Comparison of ENCODE assay signal across 8 cellular contexts in the genomic region with DNA sequence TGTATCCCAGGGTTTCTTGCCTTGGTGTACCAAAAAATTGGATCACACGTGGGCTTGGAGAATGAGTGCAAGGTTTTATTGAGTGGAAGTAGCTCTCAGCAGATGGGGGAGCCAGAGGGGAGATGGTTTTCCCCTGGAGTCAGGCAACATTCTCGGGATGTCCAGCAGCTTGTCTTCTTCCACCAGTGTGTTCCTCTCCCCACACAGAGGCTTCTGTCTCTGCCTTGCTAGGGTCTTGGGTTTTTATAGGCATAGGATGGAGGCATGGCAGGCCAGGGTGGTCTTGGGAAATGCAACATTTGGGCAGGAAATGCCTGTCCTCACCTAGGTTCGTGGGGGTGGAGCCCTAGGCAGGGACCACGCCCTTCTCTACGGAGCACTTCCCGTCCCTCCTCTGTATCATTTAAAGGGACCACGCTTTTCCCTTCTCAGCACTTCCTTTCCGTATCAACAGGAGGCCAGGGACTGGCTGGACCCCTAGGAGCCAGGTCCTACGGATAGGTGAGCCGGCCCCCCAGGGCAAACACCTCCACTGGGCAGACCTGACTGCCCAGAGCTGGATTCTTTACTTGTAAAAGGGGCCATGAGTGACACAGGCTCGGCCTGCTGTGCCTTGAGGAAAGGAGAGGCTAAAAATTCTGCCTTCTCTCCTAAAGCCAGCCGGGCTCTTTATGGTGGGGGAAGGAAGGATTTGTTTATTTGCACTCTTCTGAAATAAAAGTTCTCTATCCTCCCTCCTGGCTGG. TPM values are rescaled to one million over a fixed set of nuclear protein-coding genes. Genes with fewer than 3 reads are reported as not detected.
DNase-seq lines count a peak whose midpoint lies in the region; ATAC-seq and TF ChIP-seq lines count a peak whose summit lies in the region.

No MANE protein-coding gene starts in this region.

- POLR2A ChIA-PET in BJ (lab: Charles Lee): no interaction called here

- H3K4me1 ChIP-seq in mucosa of stomach (ENCODE audit: control insufficient read depth, insufficient read depth, low read length): peaks cover 69% of the 10 kb centered on the region

- H3K9me3 ChIP-seq in mucosa of stomach (ENCODE audit: control insufficient read depth, low read length): no peaks in the 10 kb centered on the region

- ATAC-seq in GM19468 (IDR thresholded peaks at IDR 0.05; ENCODE audit: extremely low read depth, unreplicated experiment): peak; percentile 20
- peak; percentile 72 for ATAC-seq in stimulated activated memory B cell treated with anti-CD40 and anti-IgM and Interleukin-4, amounts not matched to agents 10 μg/mL and 1 μg/mL and 100 μg/mL, for 72 hours

- H3K4me3 Mint-ChIP-seq in endothelial cell (ENCODE audit: unreplicated experiment): peak overlapping the region; percentile 51
- peak overlapping the region; percentile 91 for H3K4me3 Mint-ChIP-seq in stimulated activated memory B cell treated with anti-CD40 and anti-IgM and Interleukin-4, amounts not matched to agents 10 μg/mL and 1 μg/mL and 100 μg/mL, for 72 hours

- H3K36me3 ChIP-seq in BJ (ENCODE audit: control insufficient read depth, insufficient read depth, low read length) (no peaks in the 10 kb centered on the region; the same call in 1 of the 2 replicates), mucosa of stomach (ENCODE audit: control insufficient read depth, insufficient read depth, low read length) (no peaks in the 10 kb centered on the region)

- H3K27ac Mint-ChIP-seq in endothelial cell (ENCODE audit: unreplicated experiment): peak overlapping the region; percentile 57
- peak overlapping the region; percentile 89 for H3K27ac Mint-ChIP-seq in stimulated activated memory B cell treated with anti-CD40 and anti-IgM and Interleukin-4, amounts not matched to agents 10 μg/mL and 1 μg/mL and 100 μg/mL, for 72 hours

- peaks cover 10% of the 10 kb centered on the region for H3K27me3 Mint-ChIP-seq in endothelial cell (ENCODE audit: unreplicated experiment)
- H3K27me3 Mint-ChIP-seq in stimulated activated memory B cell treated with anti-CD40 and anti-IgM and Interleukin-4, amounts not matched to agents 10 μg/mL and 1 μg/mL and 100 μg/mL, for 72 hours: no peaks in the 10 kb centered on the region

- DNase-seq in BJ (ENCODE audit: low read depth) (peak; percentile 18), NAMALWA (ENCODE audit: low spot score) (peak; percentile 76), endothelial cell (ENCODE audit: low spot score) (no peak), ecto neural progenitor cell (ENCODE audit: low spot score) (no peak)
- peak; percentile 49 to 58 for DNase-seq in activated CD4-positive, alpha-beta T cell treated with anti-CD3 and anti-CD28 coated beads, Interleukin-2, amount 50 U/mL, for 4 hours

- H3K9ac ChIP-seq in mucosa of stomach (ENCODE audit: low read length): peak overlapping the region; percentile 88

- CTCF ChIA-PET in BJ (lab: Yijun Ruan, JAX): interaction anchor here (1.1 kb wide), 1 partner anchor 49 kb away, joined by 3 read pairs; no protein-coding TSS in a partner anchor

- H3K4me3 ChIP-seq in BJ (ENCODE audit: low read depth, low read length) (peak overlapping the region; percentile 55), mucosa of stomach (ENCODE audit: low read length) (peak overlapping the region; percentile 96)

- TF ChIP-seq CTCF in BJ (IDR thresholded peaks at IDR 0.05; ENCODE audit: insufficient read depth, low read depth, low read length) (peak; percentile 15; the same call in 1 of the 2 replicates), endothelial cell (IDR thresholded peaks at IDR 0.05; ENCODE audit: unreplicated experiment) (no peak)

- peaks cover 15% of the 10 kb centered on the region for H3K4me1 Mint-ChIP-seq in endothelial cell (ENCODE audit: unreplicated experiment)
- H3K4me1 Mint-ChIP-seq in stimulated activated memory B cell treated with anti-CD40 and anti-IgM and Interleukin-4, amounts not matched to agents 10 μg/mL and 1 μg/mL and 100 μg/mL, for 72 hours: peaks cover 25% of the 10 kb centered on the region

- H3K36me3 Mint-ChIP-seq in endothelial cell (ENCODE audit: low read depth, unreplicated experiment): no peaks in the 10 kb centered on the region
- no peaks in the 10 kb centered on the region for H3K36me3 Mint-ChIP-seq in stimulated activated memory B cell treated with anti-CD40 and anti-IgM and Interleukin-4, amounts not matched to agents 10 μg/mL and 1 μg/mL and 100 μg/mL, for 72 hours

- H3K9me3 Mint-ChIP-seq in endothelial cell (ENCODE audit: unreplicated experiment): no peaks in the 10 kb centered on the region
- no peaks in the 10 kb centered on the region for H3K9me3 Mint-ChIP-seq in stimulated activated memory B cell treated with anti-CD40 and anti-IgM and Interleukin-4, amounts not matched to agents 10 μg/mL and 1 μg/mL and 100 μg/mL, for 72 hours

- H3K27me3 ChIP-seq in BJ (ENCODE audit: control insufficient read depth, insufficient read depth, low read length) (no peaks in the 10 kb centered on the region), mucosa of stomach (ENCODE audit: control insufficient read depth, insufficient read depth, low read length) (no peaks in the 10 kb centered on the region)

RNA-seq across cellular contexts. Expression of gene CCDC188, which starts 55.3 kb away (rescaled TPM):
- 4.9 and 6.5 TPM in 2 replicates for polyA plus RNA-seq in BJ (2011; rRNA removed)
- polyA minus RNA-seq in BJ (2011; rRNA and poly(A)+ RNA removed): 0.98 and 1.6 TPM in 2 replicates
- not detected for total RNA-seq in endothelial cell (ENCODE audit: unreplicated experiment)

Comparison
In these comparisons a context has a peak if more than half of its experiments do, and no peak if none do; other contexts are left out.
1. DNase-seq: peak in BJ (single experiment), NAMALWA (single experiment) and activated CD4-positive, alpha-beta T cell treated with anti-CD3 and anti-CD28 coated beads, Interleukin-2, amount 50 U/mL, for 4 hours (2 of 2); none in endothelial cell (single experiment) and ecto neural progenitor cell (single experiment).